In genomic region chr12:67271976-67272375, GRCh38 we compare ENCODE assay signal across 12 cellular contexts. TPM values are rescaled to one million over a fixed set of nuclear protein-coding genes. Genes with fewer than 3 reads are reported as not detected.
DNase-seq lines count a peak whose midpoint lies in the region; ATAC-seq, FAIRE-seq and TF ChIP-seq lines count a peak whose summit lies in the region.
"Had no signal": no experiment of that assay in that cellular context is flagged by ENCODE, and none has a peak within 500 bp of the region (broad histone marks: within the 10 kb centered on the region; RNA-seq: fewer than 3 reads in every experiment).

No MANE protein-coding gene starts in this region.

- H3K9me3 ChIP-seq in BE2C (no peaks in the 10 kb centered on the region), GM23248 (ENCODE audit: low read depth) (no peaks in the 10 kb centered on the region), keratinocyte (ENCODE audit: control insufficient read depth, low read depth, low read length) (no peaks in the 10 kb centered on the region), upper lobe of left lung (no peaks in the 10 kb centered on the region)
- H3K9me3 ChIP-seq: body of pancreas had no signal

- dilution Hi-C loops in keratinocyte (cut with MboI; ENCODE audit: extremely low pct_ligation_motif_present, low sequenced_read_pairs), result no loop called here

- H3K79me2 ChIP-seq in GM23248 (ENCODE audit: insufficient read depth) (peaks cover 73% of the 10 kb centered on the region), keratinocyte (ENCODE audit: control insufficient read depth, insufficient read depth, low read length) (peaks cover 74% of the 10 kb centered on the region)

- FAIRE-seq in keratinocyte (lab: Jason Lieb, UNC), result no peak

- 6 to 10% methylated on average over 1 of the region's 1 CpG for WGBS in GM23248 (ENCODE audit: low coverage in 1 of 2, low lambda C conversion rate in 2 of 2, missing lambda C conversion rate in 2 of 2), 2 experiments
- WGBS in upper lobe of left lung, 2 donors, result 42 to 50% methylated on average over 1 of the region's 1 CpG

- H4K20me1 ChIP-seq in GM23248 (ENCODE audit: insufficient read depth), result peaks cover 33% of the 10 kb centered on the region
- H4K20me1 ChIP-seq in keratinocyte (ENCODE audit: control insufficient read depth, extremely low read depth, insufficient read depth, low read length), result peaks cover 5% of the 10 kb centered on the region

- H3K36me3 Mint-ChIP-seq in activated naive CD8-positive, alpha-beta T cell treated with anti-CD3 and anti-CD28 coated beads for 36 hours, result peaks cover 45% of the 10 kb centered on the region

- H3K4me1 Mint-ChIP-seq in activated naive CD8-positive, alpha-beta T cell treated with anti-CD3 and anti-CD28 coated beads for 36 hours, result peaks cover 59% of the 10 kb centered on the region

- H3K27ac ChIP-seq in GM23248 (0 out of 2 replicates have a peak overlapping the region, but pooled peaks have one; percentile 1), keratinocyte (ENCODE audit: control insufficient read depth, insufficient read depth, low read length) (peak overlapping the region; percentile 30), upper lobe of left lung (no peak overlapping the region)

- peaks cover 38% of the 10 kb centered on the region for H3F3A ChIP-seq in GM23248 (ENCODE audit: insufficient read depth)

- H3K27me3 Mint-ChIP-seq in activated naive CD8-positive, alpha-beta T cell treated with anti-CD3 and anti-CD28 coated beads for 36 hours, result no peaks in the 10 kb centered on the region
- H3K27me3 Mint-ChIP-seq: natural killer cell treated with Interleukin-12 subunit alpha and Interleukin-12 subunit beta and Interleukin-15 and Interleukin-18, amount 100 ng/mL, for 72 hours had no signal

- H3K4me1 ChIP-seq in BE2C (no peaks in the 10 kb centered on the region; the same call in 1 of the 2 replicates), GM23248 (ENCODE audit: insufficient read depth) (peaks cover 57% of the 10 kb centered on the region), keratinocyte (ENCODE audit: control insufficient read depth, extremely low read depth, insufficient read depth, low read length) (peaks cover 38% of the 10 kb centered on the region), upper lobe of left lung (peaks cover 38 to 56% (median 51%) of the 10 kb centered on the region in 4 donors)

- H3K36me3 ChIP-seq in BE2C, result peaks cover 15% of the 10 kb centered on the region
- H3K36me3 ChIP-seq in GM23248 (ENCODE audit: low read depth), result no peaks in the 10 kb centered on the region
- no peaks in the 10 kb centered on the region for H3K36me3 ChIP-seq in keratinocyte (ENCODE audit: control insufficient read depth in 2 of 2, extremely low read depth in 1 of 2, insufficient read depth in 2 of 2, low read length in 2 of 2)
- H3K36me3 ChIP-seq in upper lobe of left lung, result no peaks in the 10 kb centered on the region

- TF ChIP-seq POLR2A in upper lobe of left lung (IDR thresholded peaks at IDR 0.05), result no peak

- H3K4me3 Mint-ChIP-seq in activated naive CD8-positive, alpha-beta T cell treated with anti-CD3 and anti-CD28 coated beads for 36 hours, result peak overlapping the region; percentile 42

- no peaks in the 10 kb centered on the region for H3K9me1 ChIP-seq in keratinocyte (ENCODE audit: control insufficient read depth, extremely low read depth, insufficient read depth, low read length)

- no peaks in the 10 kb centered on the region for H3K9me3 Mint-ChIP-seq in activated naive CD8-positive, alpha-beta T cell treated with anti-CD3 and anti-CD28 coated beads for 36 hours
- H3K9me3 Mint-ChIP-seq: natural killer cell treated with Interleukin-12 subunit alpha and Interleukin-12 subunit beta and Interleukin-15 and Interleukin-18, amount 100 ng/mL, for 72 hours had no signal

- H3K9me2 ChIP-seq in GM23248 (ENCODE audit: insufficient read depth), result no peaks in the 10 kb centered on the region

- no peaks in the 10 kb centered on the region for H3K27me3 ChIP-seq in BE2C
- H3K27me3 ChIP-seq in GM23248 (replicated peaks; ENCODE audit: insufficient read depth), result no peaks in the 10 kb centered on the region
- no peaks in the 10 kb centered on the region for H3K27me3 ChIP-seq in keratinocyte (ENCODE audit: control insufficient read depth, extremely low read depth, insufficient read depth, low read length)
- no peaks in the 10 kb centered on the region for H3K27me3 ChIP-seq in upper lobe of left lung
- H3K27me3 ChIP-seq: body of pancreas had no signal

- H3K4me3 ChIP-seq in BE2C (ENCODE audit: low read depth, low read length) (peak overlapping the region; percentile 94), GM23248 (peak overlapping the region; percentile 87), keratinocyte (ENCODE audit: control insufficient read depth in 2 of 3, extremely low read depth in 1 of 3, insufficient read depth in 2 of 3, low read depth in 1 of 3, low read length in 3 of 3) (peak overlapping the region in 1 of 3 experiments; percentile 96), upper lobe of left lung (no peak overlapping the region)
- H3K4me3 ChIP-seq: body of pancreas had no signal

- TF ChIP-seq EP300 in upper lobe of left lung (IDR thresholded peaks at IDR 0.05), result no peak

- DNase-seq in BE2C (no peak), GM23248 (peak; percentile 16), keratinocyte (ENCODE audit: low read depth, low spot score) (no peak), upper lobe of left lung (no peak), glomerular visceral epithelial cell (ENCODE audit: extremely low spot score) (no peak)
- no peak for DNase-seq in activated naive CD8-positive, alpha-beta T cell treated with anti-CD3 and anti-CD28 coated beads for 36 hours
- DNase-seq: activated CD4-positive, CD25-positive, alpha-beta regulatory T cell treated with anti-CD3 and anti-CD28 coated beads, Interleukin-2, amount 50 U/mL, for 72 hours; body of pancreas had no signal

- H3K27ac Mint-ChIP-seq in activated naive CD8-positive, alpha-beta T cell treated with anti-CD3 and anti-CD28 coated beads for 36 hours, result no peak overlapping the region

- in situ Hi-C loops in GM23248 (cut with MboI), result no loop called here

- H3K9ac ChIP-seq in GM23248, result peak overlapping the region; percentile 98; the same call in 1 of the 2 replicates
- no peak overlapping the region for H3K9ac ChIP-seq in keratinocyte (ENCODE audit: control insufficient read depth, extremely low read depth, insufficient read depth, low read length)

- H3K4me2 ChIP-seq in GM23248 (ENCODE audit: unreplicated experiment), result peak overlapping the region; percentile 98
- peak overlapping the region; percentile 91 for H3K4me2 ChIP-seq in keratinocyte (ENCODE audit: control insufficient read depth, extremely low read depth, insufficient read depth, low read depth, low read length)

- H2AFZ ChIP-seq in GM23248 (no peak overlapping the region), keratinocyte (ENCODE audit: control insufficient read depth, low read length) (no peak overlapping the region)

- no peak for TF ChIP-seq CTCF in BE2C (IDR thresholded peaks at IDR 0.05; ENCODE audit: low read depth, low read length)
- TF ChIP-seq CTCF in keratinocyte (optimal IDR thresholded peaks at IDR 0.05 in 1 of 3, IDR thresholded peaks at IDR 0.05 in 1 of 3, conservative IDR thresholded peaks at IDR 0.05 in 1 of 3; ENCODE audit: extremely low read depth in 1 of 3, insufficient read depth in 2 of 3, low read length in 3 of 3), result no peak
- TF ChIP-seq CTCF in upper lobe of left lung (IDR thresholded peaks at IDR 0.05), result no peak

- no peak for ATAC-seq in HG03442 (IDR thresholded peaks at IDR 0.05; ENCODE audit: unreplicated experiment)
- ATAC-seq in GM21390 (IDR thresholded peaks at IDR 0.05; ENCODE audit: unreplicated experiment), result no peak
- no peak for ATAC-seq in upper lobe of left lung (ENCODE audit: low FRiP score in 2 of 2)
- ATAC-seq: body of pancreas; HCT116; natural killer cell treated with Interleukin-12 subunit alpha and Interleukin-12 subunit beta and Interleukin-15 and Interleukin-18, amount 100 ng/mL, for 72 hours had no signal

RNA-seq across cellular contexts. Expression of gene CAND1, which starts 2.8 kb away (rescaled TPM):
- polyA plus RNA-seq in BE2C (2012; ENCODE audit: insufficient read depth, insufficient read length, low read depth), result 69.9 TPM
- 65.1 and 92.6 TPM in 2 replicates for total RNA-seq in GM23248 (2014; rRNA removed; shearing (Covaris generic))
- polyA plus RNA-seq in GM23248 (2016; fragmentation: Nextera tagmentation; extraction: Ambion mirVana), result 111 and 121 TPM in 2 replicates
- 100 to 1,000 TPM; 234 to 246 TPM for total RNA-seq in activated naive CD8-positive, alpha-beta T cell treated with anti-CD3 and anti-CD28 coated beads for 36 hours
- polyA plus RNA-seq in keratinocyte, result 56.0 to 121 TPM (median 80.7 TPM) in 3 replicates
- polyA plus RNA-seq in keratinocyte (2011; ENCODE audit: low read depth), result 57.9 TPM
- polyA plus RNA-seq in keratinocyte (2011; cell fraction: cytosol; rRNA removed), result 26.7 and 56.4 TPM in 2 replicates
- 63.0 and 86.8 TPM in 2 replicates for polyA plus RNA-seq in keratinocyte (2011; cell fraction: nucleus; rRNA removed)
- 49.1 and 66.4 TPM in 2 replicates for polyA plus RNA-seq in keratinocyte (2012; ENCODE audit: low replicate concordance)
- polyA minus RNA-seq in keratinocyte, result 21.2 to 132 TPM (median 60.6 TPM) in 3 replicates
- 62.3 TPM for polyA minus RNA-seq in keratinocyte (2011; cell fraction: cytosol; rRNA and poly(A)+ RNA removed)
- 48.9 and 141 TPM in 2 replicates for polyA minus RNA-seq in keratinocyte (2011; cell fraction: nucleus; rRNA and poly(A)+ RNA removed)
- total RNA-seq in upper lobe of left lung, result 10 to 100 TPM; 39.2 to 96.3 (median 87.5) TPM

Comparison
In these comparisons a context has a peak if more than half of its experiments do, and no peak if none do; other contexts are left out.
1. H3K4me3 ChIP-seq: peak in BE2C (single experiment) and GM23248 (single experiment); none in upper lobe of left lung (0 of 4).
2. H3K27ac ChIP-seq: peak in GM23248 (single experiment) and keratinocyte (single experiment); none in upper lobe of left lung (0 of 4).